Comparison of ENCODE assay signal across 29 cellular contexts in the genomic region with DNA sequence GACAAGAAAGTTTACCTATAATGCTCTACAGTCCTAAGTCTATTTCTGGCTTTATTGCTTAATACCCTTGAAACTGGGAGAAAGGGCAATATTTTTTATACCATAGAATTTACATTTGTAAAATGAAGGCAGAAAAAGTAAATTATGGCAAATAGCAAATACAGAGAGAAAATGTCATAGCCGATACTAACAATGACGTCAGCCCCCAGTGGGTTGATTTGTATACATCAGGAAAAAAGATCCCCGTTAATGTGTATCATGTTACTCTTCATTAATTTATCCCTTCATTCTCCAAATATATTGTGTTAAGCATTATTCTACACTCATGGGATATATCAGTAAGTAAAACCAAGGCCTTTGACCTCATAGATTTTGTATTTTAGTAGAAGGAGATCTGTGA.
"Had no signal": no experiment of that assay in that cellular context is flagged by ENCODE, and none has a peak within 500 bp of the region (broad histone marks: within the 10 kb centered on the region; RNA-seq: fewer than 3 reads in every experiment).

No MANE protein-coding gene starts in this region.

- H3K36me3 Mint-ChIP-seq: activated CD4-positive, alpha-beta memory T cell treated with anti-CD3 and anti-CD28 coated beads for 36 hours; activated naive CD4-positive, alpha-beta T cell treated with anti-CD3 and anti-CD28 coated beads, Interleukin-2, amount 10 ng/mL, durations not matched to agents 7 days and 5 days; activated naive CD8-positive, alpha-beta T cell; brain; T-cell had no signal

- H3K27ac ChIP-seq: PC-9, RWPE1, VCaP had no signal

- H3K4me3 Mint-ChIP-seq: activated B cell treated with CpG ODN at 0.5 μM for 24 hours; activated CD4-positive, alpha-beta memory T cell treated with anti-CD3 and anti-CD28 coated beads for 36 hours; activated naive CD4-positive, alpha-beta T cell treated with anti-CD3 and anti-CD28 coated beads, Interleukin-2, amount 10 ng/mL, durations not matched to agents 7 days and 5 days; activated naive CD8-positive, alpha-beta T cell; activated naive CD8-positive, alpha-beta T cell treated with anti-CD3 and anti-CD28 coated beads, Interleukin-2, amount 50 U/mL, for 24 hours; activated T-cell treated with anti-CD3 and anti-CD28 coated beads, Interleukin-2, amount 50 U/mL, for 4 hours; activated T-helper 1 cell treated with anti-CD3 and anti-CD28 coated beads, Interleukin-12 subunit alpha, Interleukin-12 subunit beta, Interleukin-2, Interleukin-4 antibody, amounts not matched to agents 30 ng/mL and 10 ng/mL and 1 ng/mL, durations not matched to agents 14 hours and 24 hours and 36 hours; brain; T-cell; T-helper 17 cell had no signal

- H3K27ac Mint-ChIP-seq: activated B cell treated with CpG ODN at 0.5 μM for 24 hours; activated CD4-positive, alpha-beta memory T cell treated with anti-CD3 and anti-CD28 coated beads for 36 hours; activated naive CD4-positive, alpha-beta T cell treated with anti-CD3 and anti-CD28 coated beads, Interleukin-2, amount 10 ng/mL, durations not matched to agents 7 days and 5 days; activated naive CD8-positive, alpha-beta T cell; activated naive CD8-positive, alpha-beta T cell treated with anti-CD3 and anti-CD28 coated beads, Interleukin-2, amount 50 U/mL, for 24 hours; activated T-helper 1 cell treated with anti-CD3 and anti-CD28 coated beads, Interleukin-12 subunit alpha, Interleukin-12 subunit beta, Interleukin-2, Interleukin-4 antibody, amounts not matched to agents 30 ng/mL and 10 ng/mL and 1 ng/mL, durations not matched to agents 14 hours and 24 hours and 36 hours; T-cell; T-helper 17 cell had no signal

- H3K4me1 Mint-ChIP-seq: activated naive CD4-positive, alpha-beta T cell treated with anti-CD3 and anti-CD28 coated beads, Interleukin-2, amount 10 ng/mL, durations not matched to agents 7 days and 5 days; activated naive CD8-positive, alpha-beta T cell treated with anti-CD3 and anti-CD28 coated beads, Interleukin-2, amount 50 U/mL, for 24 hours; T-cell; T-helper 17 cell had no signal

- H3K4me3 ChIP-seq: PC-9 had no signal

- H3K9me3 Mint-ChIP-seq: activated B cell treated with CpG ODN at 0.5 μM for 24 hours; activated naive CD4-positive, alpha-beta T cell treated with anti-CD3 and anti-CD28 coated beads, Interleukin-2, amount 10 ng/mL, durations not matched to agents 7 days and 5 days; brain had no signal

- H3K27me3 Mint-ChIP-seq: activated B cell treated with CpG ODN at 0.5 μM for 24 hours; activated CD4-positive, alpha-beta memory T cell treated with anti-CD3 and anti-CD28 coated beads for 36 hours; activated naive CD4-positive, alpha-beta T cell treated with anti-CD3 and anti-CD28 coated beads, Interleukin-2, amount 10 ng/mL, durations not matched to agents 7 days and 5 days; activated naive CD8-positive, alpha-beta T cell; activated naive CD8-positive, alpha-beta T cell treated with anti-CD3 and anti-CD28 coated beads, Interleukin-2, amount 50 U/mL, for 24 hours; brain; T-cell; T-helper 17 cell had no signal

- H2AFZ ChIP-seq: PC-9 had no signal

- H3K4me2 ChIP-seq: PC-9 had no signal

- DNase-seq: activated B cell treated with CpG ODN at 0.5 μM for 24 hours; activated CD4-positive, alpha-beta memory T cell treated with anti-CD3 and anti-CD28 coated beads for 36 hours; activated CD4-positive, alpha-beta T cell treated with anti-CD3 and anti-CD28 coated beads for 4 hours; activated CD4-positive, alpha-beta T cell treated with anti-CD3 and anti-CD28 coated beads, Interleukin-2, amount 50 U/mL, for 1 hour; activated CD4-positive, CD25-positive, alpha-beta regulatory T cell treated with anti-CD3 and anti-CD28 coated beads, Interleukin-2, amount 50 U/mL, for 72 hours; activated CD8-positive, alpha-beta memory T cell treated with anti-CD3 and anti-CD28 coated beads, Interleukin-2, amount 50 U/mL, for 4 hours; activated gamma-delta T cell treated with Interleukin-2 at 50 U/mL for 16 hours; activated naive CD4-positive, alpha-beta T cell treated with anti-CD3 and anti-CD28 coated beads, Interleukin-2, amount 10 ng/mL, durations not matched to agents 7 days and 5 days; activated naive CD8-positive, alpha-beta T cell treated with anti-CD3 and anti-CD28 coated beads, Interleukin-2, amount 50 U/mL, for 24 hours; activated T-cell treated with anti-CD3 and anti-CD28 coated beads for 4 hours; activated T-cell treated with anti-CD3 and anti-CD28 coated beads, Interleukin-2, amount 50 U/mL, for 4 hours; cerebellar nuclear complex; NCI-H1436 treated with DMSO at 0.1 percent for 48 hours; NCI-H187 treated with DMSO at 0.1 percent for 48 hours; NCI-H226; NCI-H69; NCI-H82; PC-9; SIG-M5; T-helper 17 cell; T-helper 9 cell had no signal

- ATAC-seq: activated naive CD8-positive, alpha-beta T cell treated with anti-CD3 and anti-CD28 coated beads, Interleukin-2, amount 50 U/mL, for 24 hours; activated T-cell treated with anti-CD3 and anti-CD28 coated beads, Interleukin-2, amount 50 U/mL, for 4 hours; Right ventricle myocardium inferior; SK-N-SH treated with all-trans-retinoic acid at 6 μM for 48 hours; T-cell; T-helper 17 cell had no signal
